Comparison of ENCODE assay signal across 14 cellular contexts in the genomic region with DNA sequence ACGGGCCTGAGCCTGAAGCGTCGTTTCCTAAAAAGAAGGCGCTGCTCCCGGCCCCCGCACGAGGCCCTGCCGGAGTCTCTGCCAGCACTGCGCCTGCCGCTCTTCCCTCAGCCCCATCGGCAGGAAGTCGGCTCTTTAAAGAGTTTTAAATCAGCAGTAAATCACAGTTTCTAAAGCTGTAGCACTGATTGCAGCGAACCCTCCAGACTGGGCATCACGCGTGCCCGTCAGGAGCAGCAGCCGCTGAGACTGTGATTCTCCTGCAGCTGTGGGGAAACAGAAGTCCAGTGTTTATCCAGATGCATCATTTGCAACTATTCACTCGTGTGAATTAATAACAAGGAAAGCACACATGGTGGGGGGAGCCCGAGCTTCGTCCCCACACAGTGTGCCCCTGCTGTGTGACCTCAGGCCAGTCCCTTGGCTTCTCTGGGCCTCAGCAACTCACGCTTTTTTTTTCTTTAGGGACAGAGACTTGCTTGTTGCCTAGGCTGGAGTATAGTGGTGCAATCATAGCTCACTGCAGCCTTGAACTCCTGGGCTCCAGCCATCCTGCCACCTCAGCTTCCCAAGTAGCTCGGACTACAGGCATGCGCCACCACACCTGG.
"Had no signal": no experiment of that assay in that cellular context is flagged by ENCODE, and none has a peak within 500 bp of the region (broad histone marks: within the 10 kb centered on the region; RNA-seq: fewer than 3 reads in every experiment).

No MANE protein-coding gene starts in this region.

- H3K4me3 Mint-ChIP-seq: activated CD4-positive, alpha-beta memory T cell treated with anti-CD3 and anti-CD28 coated beads for 36 hours; activated naive CD8-positive, alpha-beta T cell treated with anti-CD3 and anti-CD28 coated beads, Interleukin-2, amount 50 U/mL, for 24 hours; activated T-cell treated with anti-CD3 and anti-CD28 coated beads, Interleukin-2, amount 50 U/mL, for 72 hours; central memory CD8-positive, alpha-beta T cell; immature natural killer cell; memory B cell; stimulated activated effector memory CD8-positive, alpha-beta T cell treated with anti-CD3 and anti-CD28 coated beads, Interleukin-12 subunit alpha, Interleukin-12 subunit beta, amount 100 ng/mL, for 72 hours; T-cell had no signal

- H3K4me1 ChIP-seq: parathyroid adenoma had no signal

- H3K4me2 ChIP-seq: smooth muscle cell had no signal

- H3K36me3 Mint-ChIP-seq: activated CD4-positive, alpha-beta memory T cell treated with anti-CD3 and anti-CD28 coated beads for 36 hours; memory B cell; T-cell had no signal

- H3K36me3 ChIP-seq: upper lobe of left lung had no signal

- H3K27ac ChIP-seq: parathyroid adenoma, upper lobe of left lung, VCaP had no signal

- DNase-seq: activated CD4-positive, alpha-beta memory T cell treated with anti-CD3 and anti-CD28 coated beads for 36 hours; activated naive CD4-positive, alpha-beta T cell treated with Interleukin-2 at 50 U/mL for 16 hours; activated naive CD8-positive, alpha-beta T cell treated with anti-CD3 and anti-CD28 coated beads, Interleukin-2, amount 50 U/mL, for 24 hours; activated T-cell treated with anti-CD3 and anti-CD28 coated beads, Interleukin-2, amount 50 U/mL, for 72 hours; immature natural killer cell; right cardiac atrium; T-cell had no signal

- H3K9me3 Mint-ChIP-seq: activated CD4-positive, alpha-beta memory T cell treated with anti-CD3 and anti-CD28 coated beads for 36 hours; activated naive CD8-positive, alpha-beta T cell treated with anti-CD3 and anti-CD28 coated beads, Interleukin-2, amount 50 U/mL, for 24 hours; activated T-cell treated with anti-CD3 and anti-CD28 coated beads, Interleukin-2, amount 50 U/mL, for 72 hours; central memory CD8-positive, alpha-beta T cell; memory B cell; stimulated activated effector memory CD8-positive, alpha-beta T cell treated with anti-CD3 and anti-CD28 coated beads, Interleukin-12 subunit alpha, Interleukin-12 subunit beta, amount 100 ng/mL, for 72 hours; T-cell had no signal

- H3K9ac ChIP-seq: parathyroid adenoma had no signal

- H3K4me1 Mint-ChIP-seq: activated naive CD8-positive, alpha-beta T cell treated with anti-CD3 and anti-CD28 coated beads, Interleukin-2, amount 50 U/mL, for 24 hours; central memory CD8-positive, alpha-beta T cell; immature natural killer cell; memory B cell had no signal

- H3K27ac Mint-ChIP-seq: activated CD4-positive, alpha-beta memory T cell treated with anti-CD3 and anti-CD28 coated beads for 36 hours; activated naive CD8-positive, alpha-beta T cell treated with anti-CD3 and anti-CD28 coated beads, Interleukin-2, amount 50 U/mL, for 24 hours; activated T-cell treated with anti-CD3 and anti-CD28 coated beads, Interleukin-2, amount 50 U/mL, for 72 hours; immature natural killer cell; memory B cell; stimulated activated effector memory CD8-positive, alpha-beta T cell treated with anti-CD3 and anti-CD28 coated beads, Interleukin-12 subunit alpha, Interleukin-12 subunit beta, amount 100 ng/mL, for 72 hours; T-cell had no signal

- H3K79me2 ChIP-seq: parathyroid adenoma had no signal

- H3K27me3 ChIP-seq: upper lobe of left lung had no signal

- H3K4me3 ChIP-seq: smooth muscle cell, upper lobe of left lung had no signal

- H2AFZ ChIP-seq: parathyroid adenoma had no signal

- H3K9me3 ChIP-seq: upper lobe of left lung had no signal
